8 cellular contexts compared by ENCODE assay signal in genomic region chr1:156705918-156706646, GRCh38. TPM values are rescaled to one million over a fixed set of nuclear protein-coding genes. Genes with fewer than 3 reads are reported as not detected.
DNase-seq lines count a peak whose midpoint lies in the region; ATAC-seq and TF ChIP-seq lines count a peak whose summit lies in the region.

No MANE protein-coding gene starts in this region.

- H3K4me1 Mint-ChIP-seq in activated T-helper 1 cell treated with anti-CD3 and anti-CD28 coated beads, Interleukin-12 subunit alpha, Interleukin-12 subunit beta, Interleukin-2, Interleukin-4 antibody, amounts not matched to agents 30 ng/mL and 10 ng/mL and 1 ng/mL, durations not matched to agents 14 hours and 24 hours and 36 hours (ENCODE audit: low read depth): peaks cover 24% of the 10 kb centered on the region
- H3K4me1 Mint-ChIP-seq in neural progenitor cell: peaks cover 68% of the 10 kb centered on the region

- peak overlapping the region; percentile 57 for H3K27ac ChIP-seq in AG04450 (ENCODE audit: low read depth, low read length)
- H3K27ac ChIP-seq in neural progenitor cell: peak overlapping the region; percentile 91
- peak overlapping the region; percentile 80 for H3K27ac ChIP-seq in suprapubic skin

- TF ChIP-seq CTCF in AG04450 (IDR thresholded peaks at IDR 0.05; ENCODE audit: low read depth, low read length) (peak; percentile 76), neural progenitor cell (IDR thresholded peaks at IDR 0.05) (peak; percentile 84), suprapubic skin (IDR thresholded peaks at IDR 0.05) (peak; percentile 78 to 83)

- POLR2A ChIA-PET in AG04450 (lab: Yijun Ruan, JAX): interaction anchor here (0.5 to 4.3 kb wide), 5 partner anchors 12 to 105 kb away, joined by 3 to 18 read pairs (median 5); partner anchors contain the start of genes ISG20L2 and METTL25B

- in situ Hi-C loops in HAP-1 (cut with MboI; ENCODE audit: low sequenced_read_pairs): no loop called here

- DNase-seq in AG04450 (ENCODE audit: low read depth, low spot score): no peak
- peak; percentile 74 to 93 for DNase-seq in HAP-1 (ENCODE audit: low spot score in 2 of 2)
- peak; percentile 93 for DNase-seq in NT2/D1 (ENCODE audit: low read depth, low spot score)
- peak; percentile 47 for DNase-seq in activated T-helper 1 cell treated with anti-CD3 and anti-CD28 coated beads, Interleukin-12 subunit alpha, Interleukin-12 subunit beta, Interleukin-2, Interleukin-4 antibody, amounts not matched to agents 30 ng/mL and 10 ng/mL and 1 ng/mL, durations not matched to agents 14 hours and 24 hours and 36 hours (ENCODE audit: low spot score)
- peak; percentile 69 for DNase-seq in fibroblast of gingiva (ENCODE audit: low read depth)
- peak; percentile 94 for DNase-seq in neural progenitor cell (ENCODE audit: low spot score)
- DNase-seq in suprapubic skin (ENCODE audit: low spot score in 2 of 2): peak; percentile 85 to 89

- H3K4me2 ChIP-seq in neural progenitor cell: peak overlapping the region; percentile 96

- peak overlapping the region; percentile 96 for H3K9ac ChIP-seq in NT2/D1 (ENCODE audit: insufficient read length, low read depth)
- H3K9ac ChIP-seq in neural progenitor cell: no peak overlapping the region

- CTCF ChIA-PET in AG04450 (lab: Charles Lee): interaction anchor here (0.8 to 13.7 kb wide), 23 partner anchors 8 to 361 kb away, joined by 3 to 233 read pairs (median 7); partner anchors contain the start of genes ISG20L2, METTL25B and NES

- H3K27me3 Mint-ChIP-seq in activated T-helper 1 cell treated with anti-CD3 and anti-CD28 coated beads, Interleukin-12 subunit alpha, Interleukin-12 subunit beta, Interleukin-2, Interleukin-4 antibody, amounts not matched to agents 30 ng/mL and 10 ng/mL and 1 ng/mL, durations not matched to agents 14 hours and 24 hours and 36 hours (ENCODE audit: insufficient read depth): peaks cover 43% of the 10 kb centered on the region
- peaks cover 18% of the 10 kb centered on the region for H3K27me3 Mint-ChIP-seq in neural progenitor cell (ENCODE audit: insufficient read depth, low read depth)

- H3F3A ChIP-seq in neural progenitor cell (ENCODE audit: low read depth): peaks cover 75% of the 10 kb centered on the region

- no peaks in the 10 kb centered on the region for H3K9me3 Mint-ChIP-seq in activated T-helper 1 cell treated with anti-CD3 and anti-CD28 coated beads, Interleukin-12 subunit alpha, Interleukin-12 subunit beta, Interleukin-2, Interleukin-4 antibody, amounts not matched to agents 30 ng/mL and 10 ng/mL and 1 ng/mL, durations not matched to agents 14 hours and 24 hours and 36 hours
- no peaks in the 10 kb centered on the region for H3K9me3 Mint-ChIP-seq in neural progenitor cell

- no peak for TF ChIP-seq POLR2A in suprapubic skin (IDR thresholded peaks at IDR 0.05)

- H3K4me3 Mint-ChIP-seq in activated T-helper 1 cell treated with anti-CD3 and anti-CD28 coated beads, Interleukin-12 subunit alpha, Interleukin-12 subunit beta, Interleukin-2, Interleukin-4 antibody, amounts not matched to agents 30 ng/mL and 10 ng/mL and 1 ng/mL, durations not matched to agents 14 hours and 24 hours and 36 hours: peak overlapping the region; percentile 85
- peak overlapping the region; percentile 87 for H3K4me3 Mint-ChIP-seq in neural progenitor cell

- peaks cover 35% of the 10 kb centered on the region for H4K20me1 ChIP-seq in neural progenitor cell (ENCODE audit: low read depth)

- H3K36me3 ChIP-seq in HAP-1 (replicated peaks): no peaks in the 10 kb centered on the region
- H3K36me3 ChIP-seq in NT2/D1 (ENCODE audit: insufficient read depth, insufficient read length, low read length): peaks cover 27% of the 10 kb centered on the region
- H3K36me3 ChIP-seq in neural progenitor cell: no peaks in the 10 kb centered on the region
- no peaks in the 10 kb centered on the region for H3K36me3 ChIP-seq in suprapubic skin

- peaks cover 28% of the 10 kb centered on the region for H3K4me1 ChIP-seq in HAP-1
- H3K4me1 ChIP-seq in NT2/D1 (ENCODE audit: insufficient read depth, insufficient read length): peaks cover 40% of the 10 kb centered on the region
- H3K4me1 ChIP-seq in neural progenitor cell: peaks cover 69% of the 10 kb centered on the region
- H3K4me1 ChIP-seq in suprapubic skin: peaks cover 82% of the 10 kb centered on the region

- H3K27ac Mint-ChIP-seq in activated T-helper 1 cell treated with anti-CD3 and anti-CD28 coated beads, Interleukin-12 subunit alpha, Interleukin-12 subunit beta, Interleukin-2, Interleukin-4 antibody, amounts not matched to agents 30 ng/mL and 10 ng/mL and 1 ng/mL, durations not matched to agents 14 hours and 24 hours and 36 hours: peak overlapping the region; percentile 29
- peak overlapping the region; percentile 97 for H3K27ac Mint-ChIP-seq in neural progenitor cell

- no peak for ATAC-seq in GM19455 (IDR thresholded peaks at IDR 0.05; ENCODE audit: unreplicated experiment)

- H2AFZ ChIP-seq in neural progenitor cell (replicated peaks): peak overlapping the region; percentile 44

- H3K4me3 ChIP-seq in AG04450 (ENCODE audit: low read depth, low read length): peak overlapping the region; percentile 52
- H3K4me3 ChIP-seq in HAP-1: peak overlapping the region; percentile 46
- H3K4me3 ChIP-seq in NT2/D1 (ENCODE audit: insufficient read length, low read depth): peak overlapping the region; percentile 91
- H3K4me3 ChIP-seq in neural progenitor cell: peak overlapping the region; percentile 61
- H3K4me3 ChIP-seq in suprapubic skin: peak overlapping the region; percentile 55

- intact Hi-C loops in activated T-helper 1 cell treated with anti-CD3 and anti-CD28 coated beads, Interleukin-12 subunit alpha, Interleukin-12 subunit beta, Interleukin-2, Interleukin-4 antibody, amounts not matched to agents 30 ng/mL and 10 ng/mL and 1 ng/mL, durations not matched to agents 14 hours and 24 hours and 36 hours (cut with micrococcal nuclease): loop anchor here (1.0 to 5.0 kb wide), 5 partner anchors 17 to 221 kb away; no protein-coding TSS in a partner anchor

- H3K27me3 ChIP-seq in AG04450 (ENCODE audit: control insufficient read depth, insufficient read depth, low read length): no peaks in the 10 kb centered on the region
- H3K27me3 ChIP-seq in HAP-1 (ENCODE audit: low read depth): no peaks in the 10 kb centered on the region
- H3K27me3 ChIP-seq in NT2/D1 (ENCODE audit: insufficient read depth, insufficient read length): no peaks in the 10 kb centered on the region
- peaks cover 16% of the 10 kb centered on the region for H3K27me3 ChIP-seq in neural progenitor cell
- H3K27me3 ChIP-seq in suprapubic skin: peaks cover 3% of the 10 kb centered on the region

- peaks cover 35% of the 10 kb centered on the region for H3K79me2 ChIP-seq in neural progenitor cell (ENCODE audit: low read depth)

- no peaks in the 10 kb centered on the region for H3K9me3 ChIP-seq in AG04450 (ENCODE audit: control insufficient read depth, insufficient read depth, low read length)
- H3K9me3 ChIP-seq in HAP-1: no peaks in the 10 kb centered on the region
- H3K9me3 ChIP-seq in NT2/D1 (ENCODE audit: insufficient read depth, low read length): no peaks in the 10 kb centered on the region
- H3K9me3 ChIP-seq in neural progenitor cell (ENCODE audit: low read depth): no peaks in the 10 kb centered on the region
- H3K9me3 ChIP-seq in suprapubic skin: no peaks in the 10 kb centered on the region

- no peak for TF ChIP-seq EP300 in suprapubic skin (IDR thresholded peaks at IDR 0.05)

- WGBS in suprapubic skin: under 1% methylated on average over 27 of the region's 45 CpGs

- H3K36me3 Mint-ChIP-seq in activated T-helper 1 cell treated with anti-CD3 and anti-CD28 coated beads, Interleukin-12 subunit alpha, Interleukin-12 subunit beta, Interleukin-2, Interleukin-4 antibody, amounts not matched to agents 30 ng/mL and 10 ng/mL and 1 ng/mL, durations not matched to agents 14 hours and 24 hours and 36 hours (ENCODE audit: low read depth): no peaks in the 10 kb centered on the region
- H3K36me3 Mint-ChIP-seq in neural progenitor cell: no peaks in the 10 kb centered on the region

RNA-seq across cellular contexts. Expression of gene CRABP2, which starts 0.7 kb away (rescaled TPM):
- 12.8 and 15.5 TPM in 2 replicates for polyA plus RNA-seq in AG04450 (2011; rRNA removed)
- 5.4 and 5.8 TPM in 2 replicates for polyA minus RNA-seq in AG04450 (2011; rRNA and poly(A)+ RNA removed)
- 1.4 and 1.6 TPM in 2 replicates for total RNA-seq in activated T-helper 1 cell treated with anti-CD3 and anti-CD28 coated beads, Interleukin-12 subunit alpha, Interleukin-12 subunit beta, Interleukin-2, Interleukin-4 antibody, amounts not matched to agents 30 ng/mL and 10 ng/mL and 1 ng/mL, durations not matched to agents 14 hours and 24 hours and 36 hours
- 110 and 156 TPM in 2 replicates for total RNA-seq in neural progenitor cell (ENCODE audit: low replicate concordance)
- total RNA-seq in suprapubic skin: 10 to 100 TPM; 38.4 to 98.0 (median 68.2) TPM

RNA-seq across cellular contexts. Expression of gene METTL25B, which starts 22.2 kb away (rescaled TPM):
- 7.9 and 8.3 TPM in 2 replicates for polyA plus RNA-seq in AG04450 (2011; rRNA removed)
- polyA minus RNA-seq in AG04450 (2011; rRNA and poly(A)+ RNA removed): 6.0 and 7.1 TPM in 2 replicates
- 31.6 and 38.9 TPM in 2 replicates for total RNA-seq in activated T-helper 1 cell treated with anti-CD3 and anti-CD28 coated beads, Interleukin-12 subunit alpha, Interleukin-12 subunit beta, Interleukin-2, Interleukin-4 antibody, amounts not matched to agents 30 ng/mL and 10 ng/mL and 1 ng/mL, durations not matched to agents 14 hours and 24 hours and 36 hours
- total RNA-seq in neural progenitor cell (ENCODE audit: low replicate concordance): 21.4 and 26.5 TPM in 2 replicates
- total RNA-seq in suprapubic skin: 10 to 100 TPM; 20.7 to 40.3 (median 34.2) TPM

RNA-seq across cellular contexts. Expression of gene ISG20L2, which starts 22.5 kb away (rescaled TPM):
- polyA plus RNA-seq in AG04450 (2011; rRNA removed): 25.6 and 29.1 TPM in 2 replicates
- polyA minus RNA-seq in AG04450 (2011; rRNA and poly(A)+ RNA removed): 25.6 TPM in 2 replicates
- total RNA-seq in activated T-helper 1 cell treated with anti-CD3 and anti-CD28 coated beads, Interleukin-12 subunit alpha, Interleukin-12 subunit beta, Interleukin-2, Interleukin-4 antibody, amounts not matched to agents 30 ng/mL and 10 ng/mL and 1 ng/mL, durations not matched to agents 14 hours and 24 hours and 36 hours: 73.7 and 81.5 TPM in 2 replicates
- total RNA-seq in neural progenitor cell (ENCODE audit: low replicate concordance) (17.4 and 23.7 TPM in 2 replicates), suprapubic skin (10 to 100 TPM; 33.8 to 59.6 (median 38.9) TPM)

RNA-seq across cellular contexts. Expression of gene NES, which starts 28.9 kb away (rescaled TPM):
- 15.7 and 19.2 TPM in 2 replicates for polyA plus RNA-seq in AG04450 (2011; rRNA removed)
- 18.7 and 20.4 TPM in 2 replicates for polyA minus RNA-seq in AG04450 (2011; rRNA and poly(A)+ RNA removed)
- total RNA-seq in activated T-helper 1 cell treated with anti-CD3 and anti-CD28 coated beads, Interleukin-12 subunit alpha, Interleukin-12 subunit beta, Interleukin-2, Interleukin-4 antibody, amounts not matched to agents 30 ng/mL and 10 ng/mL and 1 ng/mL, durations not matched to agents 14 hours and 24 hours and 36 hours: not detected in 2 replicates
- 83.8 and 219 TPM in 2 replicates for total RNA-seq in neural progenitor cell (ENCODE audit: low replicate concordance)
- total RNA-seq in suprapubic skin: 1 to 10 TPM; 1.9 to 7.4 (median 4.8) TPM

RNA-seq across cellular contexts. Expression of gene MRPL24, which starts 34.8 kb away (rescaled TPM):
- 65.5 and 80.4 TPM in 2 replicates for polyA plus RNA-seq in AG04450 (2011; rRNA removed)
- polyA minus RNA-seq in AG04450 (2011; rRNA and poly(A)+ RNA removed): 23.8 and 25.0 TPM in 2 replicates
- 132 and 135 TPM in 2 replicates for total RNA-seq in activated T-helper 1 cell treated with anti-CD3 and anti-CD28 coated beads, Interleukin-12 subunit alpha, Interleukin-12 subunit beta, Interleukin-2, Interleukin-4 antibody, amounts not matched to agents 30 ng/mL and 10 ng/mL and 1 ng/mL, durations not matched to agents 14 hours and 24 hours and 36 hours
- total RNA-seq in neural progenitor cell (ENCODE audit: low replicate concordance): 21.4 and 24.7 TPM in 2 replicates
- total RNA-seq in suprapubic skin: 10 to 100 TPM; 33.6 to 66.6 (median 55.0) TPM

Comparison
In these comparisons a context has a peak if more than half of its experiments do, and no peak if none do; other contexts are left out.
1. RNA of gene CRABP2, which starts 0.7 kb away (total RNA-seq): 110 to 156 TPM in neural progenitor cell and 38.4 to 98.0 TPM in suprapubic skin; 1.4 to 1.6 TPM in activated T-helper 1 cell treated with anti-CD3 and anti-CD28 coated beads, Interleukin-12 subunit alpha, Interleukin-12 subunit beta, Interleukin-2, Interleukin-4 antibody, amounts not matched to agents 30 ng/mL and 10 ng/mL and 1 ng/mL, durations not matched to agents 14 hours and 24 hours and 36 hours; every median in the first group is over 10 times any median in the second.
2. Peak in every context shown above with its lines, with median percentiles within 50 percentile points of each other: H3K27ac ChIP-seq, H3K4me3 ChIP-seq and CTCF ChIP-seq.